In the genomic region with DNA sequence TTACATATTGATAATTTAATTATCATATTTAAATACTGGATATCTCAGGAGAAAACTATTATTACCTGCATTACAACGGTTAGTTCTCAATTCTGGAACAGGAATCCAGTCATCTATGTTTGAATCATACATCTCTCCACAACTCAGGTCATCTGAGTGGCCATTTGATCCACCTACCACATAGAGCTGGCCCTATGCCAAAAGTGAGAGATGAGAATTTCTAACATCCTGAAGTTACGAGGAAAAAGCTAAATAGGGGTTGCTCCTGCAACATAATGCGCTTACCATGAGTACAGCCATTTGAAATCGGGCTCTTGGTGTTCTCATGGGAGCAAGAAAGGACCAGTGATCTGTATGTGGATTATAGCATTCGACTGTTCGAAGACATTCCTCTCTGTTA, we compare ENCODE assay signal across 17 cellular contexts.
"Had no signal": no experiment of that assay in that cellular context is flagged by ENCODE, and none has a peak within 500 bp of the region (broad histone marks: within the 10 kb centered on the region; RNA-seq: fewer than 3 reads in every experiment).

No MANE protein-coding gene starts in this region.

- H3K4me3 ChIP-seq: dorsolateral prefrontal cortex, left lung, mucosa of descending colon, pancreas, stomach, testis, upper lobe of right lung had no signal

- H3K27me3 ChIP-seq: dorsolateral prefrontal cortex, left lung, pancreas, stomach, testis, upper lobe of right lung had no signal

- H3K9me3 ChIP-seq: left lung, mucosa of descending colon, pancreas, stomach, testis, upper lobe of right lung had no signal

- DNase-seq: activated CD4-positive, alpha-beta T cell treated with anti-CD3 and anti-CD28 coated beads for 1 hour; activated CD4-positive, alpha-beta T cell treated with anti-CD3 and anti-CD28 coated beads, Interleukin-2, amount 50 U/mL, for 48 hours; activated CD8-positive, alpha-beta memory T cell treated with anti-CD3 and anti-CD28 coated beads, Interleukin-2, amount 10 ng/mL, durations not matched to agents 7 days and 5 days; activated naive CD4-positive, alpha-beta T cell treated with anti-CD3 and anti-CD28 coated beads, Interleukin-2, amount 10 ng/mL, durations not matched to agents 7 days and 5 days; activated T-cell treated with anti-CD3 and anti-CD28 coated beads, Interleukin-2, amount 50 U/mL, for 1 hour; dorsolateral prefrontal cortex; endodermal cell; left lung; mucosa of descending colon; naive thymus-derived CD4-positive, alpha-beta T cell; pancreas; stomach; T1000; testis; upper lobe of right lung had no signal

- H3K27ac ChIP-seq: dorsolateral prefrontal cortex, left lung, pancreas, stomach, testis, upper lobe of right lung, VCaP had no signal

- ATAC-seq: activated CD8-positive, alpha-beta memory T cell treated with anti-CD3 and anti-CD28 coated beads, Interleukin-2, amount 10 ng/mL, durations not matched to agents 7 days and 5 days; left lung; mucosa of descending colon; naive thymus-derived CD4-positive, alpha-beta T cell; pancreas; sciatic nerve; upper lobe of right lung had no signal

- H3K4me1 ChIP-seq: left lung, pancreas, stomach, testis, upper lobe of right lung had no signal
